ENCODE assay signal across 8 cellular contexts in the genomic region with DNA sequence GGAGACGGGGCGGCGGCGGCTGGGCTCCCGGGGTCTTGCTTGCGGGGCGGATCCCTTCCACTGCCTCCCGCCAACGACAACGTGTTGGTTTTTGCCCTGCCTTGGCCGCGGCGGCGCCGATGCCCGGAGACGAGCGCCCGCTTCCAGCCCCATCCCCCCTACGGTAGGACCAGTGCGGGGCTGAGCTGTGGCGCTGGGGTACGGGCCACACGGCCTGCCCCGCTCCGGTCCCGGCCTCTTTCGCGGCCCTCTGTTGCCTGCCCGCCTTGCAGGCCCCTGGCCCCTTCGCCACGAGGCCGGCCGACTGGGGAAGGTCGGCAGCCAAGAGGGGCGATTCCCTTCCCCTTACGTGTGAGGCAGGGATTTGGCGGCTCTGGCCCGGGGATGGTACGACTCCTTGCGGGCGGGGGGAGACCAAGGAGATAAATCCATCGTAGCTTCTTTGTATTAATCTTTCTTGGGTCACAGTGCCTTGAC. TPM values are rescaled to one million over a fixed set of nuclear protein-coding genes. Genes with fewer than 3 reads are reported as not detected.
A peak's percentile ranks its signal among the peaks of the same experiment; 100 is the strongest.
DNase-seq lines count a peak whose midpoint lies in the region; ATAC-seq and TF ChIP-seq lines count a peak whose summit lies in the region.

No MANE protein-coding gene starts in this region.

- H3K4ac ChIP-seq in IMR-90 (ENCODE audit: low read depth, low read length): peak overlapping the region; percentile 6

- H3K9ac ChIP-seq in DND-41 (ENCODE audit: low read depth, low read length) (peak overlapping the region; percentile 98), IMR-90 (ENCODE audit: low read depth, low read length) (peak overlapping the region; percentile 94), endocrine pancreas (ENCODE audit: control insufficient read depth, insufficient read depth, low read length) (peak overlapping the region; percentile 91)

- POLR2A ChIA-PET in IMR-90 (lab: Charles Lee; ENCODE audit: unreplicated experiment): no interaction called here

- peak overlapping the region; percentile 89 for H3K27ac Mint-ChIP-seq in activated CD4-positive, alpha-beta T cell treated with anti-CD3 and anti-CD28 coated beads, Interleukin-2, amount 10 ng/mL, durations not matched to agents 24 days and 14 days

- H3K36me3 ChIP-seq in DND-41 (ENCODE audit: insufficient read depth, low read length) (peaks cover 37% of the 10 kb centered on the region), IMR-90 (ENCODE audit: control insufficient read depth, insufficient read depth, low read length) (peaks cover 7% of the 10 kb centered on the region; the same call in 1 of the 2 replicates), endocrine pancreas (ENCODE audit: control insufficient read depth, insufficient read depth, low read length) (no peaks in the 10 kb centered on the region), mesodermal cell (ENCODE audit: control insufficient read depth, insufficient read depth, low read length) (peaks cover 40% of the 10 kb centered on the region)

- peak; percentile 66; the same call in 1 of the 2 replicates for TF ChIP-seq POLR2A in IMR-90 (IDR thresholded peaks at IDR 0.05; ENCODE audit: low read depth, low read length)

- H3K27ac ChIP-seq in DND-41 (ENCODE audit: low read length) (peak overlapping the region; percentile 88), IMR-90 (ENCODE audit: insufficient read depth, low read length) (peak overlapping the region; percentile 89), mesodermal cell (ENCODE audit: low read depth, low read length, severe bottlenecking) (peak overlapping the region; percentile 94)

- H4K20me1 ChIP-seq in DND-41 (ENCODE audit: insufficient read depth, low read length) (peaks cover 49% of the 10 kb centered on the region), IMR-90 (ENCODE audit: insufficient read depth, low read length) (peaks cover 49% of the 10 kb centered on the region)

- in situ Hi-C loops in IMR-90 (cut with MboI; ENCODE audit: low sequenced_read_pairs): loop anchor here (5.0 kb wide), 1 partner anchor 97 kb away; no protein-coding TSS in a partner anchor

- no peaks in the 10 kb centered on the region for H3K9me3 ChIP-seq in DND-41 (ENCODE audit: insufficient read depth, low read length, severe bottlenecking)
- no peaks in the 10 kb centered on the region for H3K9me3 ChIP-seq in IMR-90 (ENCODE audit: control insufficient read depth, insufficient read depth, low read length)
- H3K9me3 ChIP-seq in endocrine pancreas (ENCODE audit: control insufficient read depth, low read length): no peaks in the 10 kb centered on the region
- no peaks in the 10 kb centered on the region for H3K9me3 ChIP-seq in mesodermal cell (ENCODE audit: control insufficient read depth, low read length)

- peak overlapping the region; percentile 91 for H3K4me3 Mint-ChIP-seq in activated CD4-positive, alpha-beta T cell treated with anti-CD3 and anti-CD28 coated beads, Interleukin-2, amount 10 ng/mL, durations not matched to agents 24 days and 14 days

- intact Hi-C loops in IMR-90 (cut with micrococcal nuclease): loop anchor here (2.0 to 5.0 kb wide), 2 partner anchors 97 to 308 kb away; no protein-coding TSS in a partner anchor
- intact Hi-C loops in activated CD4-positive, alpha-beta T cell treated with anti-CD3 and anti-CD28 coated beads, Interleukin-2, amount 10 ng/mL, durations not matched to agents 24 days and 14 days (cut with micrococcal nuclease): loop anchor here (1.0 to 2.0 kb wide), 5 partner anchors 9 to 106 kb away; partner anchors contain the start of genes LIMK1 and RFC2

- H3K9me1 ChIP-seq in IMR-90 (ENCODE audit: insufficient read depth, low read length): peaks cover 14% of the 10 kb centered on the region

- peak overlapping the region; percentile 78 for H2BK5ac ChIP-seq in IMR-90 (ENCODE audit: low read depth, low read length, poor library complexity, severe bottlenecking)

- DNase-seq in DND-41: peak; percentile 51
- DNase-seq in IMR-90: peak; percentile 51
- DNase-seq in activated CD4-positive, alpha-beta T cell treated with anti-CD3 and anti-CD28 coated beads, Interleukin-2, amount 10 ng/mL, durations not matched to agents 24 days and 14 days: peak; percentile 83
- DNase-seq in stimulated activated naive CD4-positive, alpha-beta T cell treated with Interleukin-2 at 50 U/mL for 16 hours (lab: John Stamatoyannopoulos, UW): peak; percentile 34
- DNase-seq in NCI-H1436 treated with DMSO at 0.1 percent for 48 hours (lab: John Stamatoyannopoulos, UW): no peak

- peak overlapping the region; percentile 69 for H4K5ac ChIP-seq in IMR-90 (ENCODE audit: low read depth, low read length)

- H3K36me3 Mint-ChIP-seq in activated CD4-positive, alpha-beta T cell treated with anti-CD3 and anti-CD28 coated beads, Interleukin-2, amount 10 ng/mL, durations not matched to agents 24 days and 14 days (ENCODE audit: low read depth): peaks cover 27% of the 10 kb centered on the region

- peak overlapping the region; percentile 82 for H2AK5ac ChIP-seq in IMR-90 (ENCODE audit: low read depth, low read length)

- H3K4me1 ChIP-seq in DND-41 (ENCODE audit: insufficient read depth, low read length) (peaks cover 52% of the 10 kb centered on the region), IMR-90 (ENCODE audit: control insufficient read depth, insufficient read depth, low read length) (peaks cover 9% of the 10 kb centered on the region), endocrine pancreas (ENCODE audit: control insufficient read depth, insufficient read depth, low read length) (peaks cover 20% of the 10 kb centered on the region), mesodermal cell (ENCODE audit: control insufficient read depth, insufficient read depth, low read length, poor library complexity, severe bottlenecking) (peaks cover 27% of the 10 kb centered on the region)

- peak; percentile 57 for ATAC-seq in DND-41 (ENCODE audit: insufficient read depth, low read depth)
- peak; percentile 33 for ATAC-seq in GM21515 (IDR thresholded peaks at IDR 0.05; ENCODE audit: unreplicated experiment)
- ATAC-seq in IMR-90 (ENCODE audit: low read depth): peak; percentile 43

- H3K56ac ChIP-seq in IMR-90 (ENCODE audit: extremely low read depth, insufficient read depth, low read length): peak overlapping the region; percentile 40

- H3K79me1 ChIP-seq in IMR-90 (ENCODE audit: low read depth in 1 of 2, low read length in 2 of 2): peaks cover 2 to 24% of the 10 kb centered on the region in 2 experiments; a peak in 3 of 4 replicates

- no peaks in the 10 kb centered on the region for H3K9me3 Mint-ChIP-seq in activated CD4-positive, alpha-beta T cell treated with anti-CD3 and anti-CD28 coated beads, Interleukin-2, amount 10 ng/mL, durations not matched to agents 24 days and 14 days

- H2AFZ ChIP-seq in DND-41 (ENCODE audit: low read depth, low read length) (peak overlapping the region; percentile 92), IMR-90 (replicated peaks; ENCODE audit: low read length, poor library complexity) (peak overlapping the region; percentile 98)

- TF ChIP-seq CTCF in DND-41 (IDR thresholded peaks at IDR 0.05; ENCODE audit: borderline replicate concordance, extremely low read depth, low read length, poor library complexity, severe bottlenecking) (peak; percentile 18), IMR-90 (conservative IDR thresholded peaks at IDR 0.05; ENCODE audit: low read depth, low read length) (no peak)

- peak overlapping the region; percentile 41 for H4K91ac ChIP-seq in IMR-90 (ENCODE audit: insufficient read depth, low read depth, low read length)

- peak overlapping the region; percentile 64 to 85 for H3K4me3 ChIP-seq in DND-41 (ENCODE audit: low read depth in 1 of 2, low read length in 2 of 2)
- peak overlapping the region; percentile 92 for H3K4me3 ChIP-seq in IMR-90 (ENCODE audit: insufficient read depth, low read depth, low read length)
- peak overlapping the region; percentile 81 for H3K4me3 ChIP-seq in endocrine pancreas (ENCODE audit: control insufficient read depth, insufficient read depth, low read length)
- peak overlapping the region; percentile 94 for H3K4me3 ChIP-seq in mesodermal cell (ENCODE audit: extremely low read depth, insufficient read depth, low read length, poor library complexity, severe bottlenecking)

- H3K4me1 Mint-ChIP-seq in activated CD4-positive, alpha-beta T cell treated with anti-CD3 and anti-CD28 coated beads, Interleukin-2, amount 10 ng/mL, durations not matched to agents 24 days and 14 days: peaks cover 40% of the 10 kb centered on the region

- H3K79me2 ChIP-seq in DND-41 (ENCODE audit: insufficient read depth, low read length): peaks cover 64% of the 10 kb centered on the region

- H3K14ac ChIP-seq in IMR-90 (replicated peaks; ENCODE audit: low read depth, low read length): peak overlapping the region; percentile 86

- no peak overlapping the region for H2BK15ac ChIP-seq in IMR-90 (ENCODE audit: low read depth, low read length)

- H4K8ac ChIP-seq in IMR-90 (ENCODE audit: low read depth in 2 of 2, low read length in 2 of 2): peak overlapping the region; percentile 51 to 72; a peak in 2 of 4 replicates

- no peaks in the 10 kb centered on the region for H3K27me3 Mint-ChIP-seq in activated CD4-positive, alpha-beta T cell treated with anti-CD3 and anti-CD28 coated beads, Interleukin-2, amount 10 ng/mL, durations not matched to agents 24 days and 14 days

- WGBS in IMR-90 (ENCODE audit: extremely low coverage in 2 of 2, insufficient read length in 1 of 2), 2 experiments: 0% methylated on average over 4 of the region's 43 CpGs; no CpG with 5 or more reads in 1 of the 2 experiments
- WGBS in mesodermal cell (ENCODE audit: insufficient coverage in 2 of 2), 2 experiments: 0% methylated on average over 33 to 42 of the region's 43 CpGs

- dilution Hi-C loops in IMR-90 (cut with HindIII; ENCODE audit: low sequenced_read_pairs, unreplicated experiment): no loop called here

- H3K4me2 ChIP-seq in DND-41 (ENCODE audit: insufficient read depth, low read length) (peak overlapping the region; percentile 94), IMR-90 (ENCODE audit: low read depth, low read length) (peak overlapping the region; percentile 99)

- H3K18ac ChIP-seq in IMR-90 (ENCODE audit: low read depth, low read length): peak overlapping the region; percentile 44

- CTCF ChIA-PET in IMR-90 (lab: Yijun Ruan, JAX): interaction anchor here (0.8 to 1.2 kb wide), 3 partner anchors 12 to 107 kb away, joined by 4 to 5 read pairs (median 4); no protein-coding TSS in a partner anchor

- peak overlapping the region; percentile 94 for H2AK9ac ChIP-seq in IMR-90 (replicated peaks; ENCODE audit: low read depth, low read length, poor library complexity)

- no peak overlapping the region for H2BK120ac ChIP-seq in IMR-90 (ENCODE audit: low read depth, low read length)

- peak overlapping the region; percentile 86 for H3K23ac ChIP-seq in IMR-90 (ENCODE audit: low read depth, low read length)

- H2BK20ac ChIP-seq in IMR-90 (ENCODE audit: low read depth, low read length): no peak overlapping the region

- no peak for TF ChIP-seq RAD21 in IMR-90 (IDR thresholded peaks at IDR 0.05; ENCODE audit: low read length)

- no peaks in the 10 kb centered on the region for H3K27me3 ChIP-seq in DND-41 (ENCODE audit: insufficient read depth, low read length, poor library complexity)
- H3K27me3 ChIP-seq in IMR-90 (ENCODE audit: control insufficient read depth, insufficient read depth, low read length): no peaks in the 10 kb centered on the region
- no peaks in the 10 kb centered on the region for H3K27me3 ChIP-seq in endocrine pancreas (ENCODE audit: control insufficient read depth, insufficient read depth, low read length)

- BruUV-seq in IMR-90 (replicated peaks; lab: Mats Ljungman, UMichigan): no TSS peak

RNA-seq across cellular contexts. Expression of gene EIF4H, which starts 0.5 kb away (rescaled TPM):
- total RNA-seq in IMR-90 (2012; rRNA removed): 241 and 269 TPM in 2 replicates
- 292 and 321 TPM in 2 replicates for polyA plus RNA-seq in IMR-90 (2012; rRNA removed)
- polyA plus RNA-seq in IMR-90 (2012; cell fraction: cytosol; rRNA removed): 244 and 296 TPM in 2 replicates
- polyA plus RNA-seq in IMR-90 (2012; cell fraction: nucleus; rRNA removed; ENCODE audit: low replicate concordance): 160 and 211 TPM in 2 replicates
- 384 and 389 TPM in 2 replicates for total RNA-seq in activated CD4-positive, alpha-beta T cell treated with anti-CD3 and anti-CD28 coated beads, Interleukin-2, amount 10 ng/mL, durations not matched to agents 24 days and 14 days
- 303 TPM for polyA plus RNA-seq in mesodermal cell (2013, experiment 1 of 2)
- 289 TPM for polyA plus RNA-seq in mesodermal cell (2013, experiment 2 of 2)

RNA-seq across cellular contexts. Expression of gene LAT2, which starts 35.2 kb away (rescaled TPM):
- under 0.01 and 0.36 TPM in 2 replicates for total RNA-seq in IMR-90 (2012; rRNA removed)
- 0.50 and 0.77 TPM in 2 replicates for polyA plus RNA-seq in IMR-90 (2012; rRNA removed)
- polyA plus RNA-seq in IMR-90 (2012; cell fraction: cytosol; rRNA removed): 0.41 and 0.60 TPM in 2 replicates
- polyA plus RNA-seq in IMR-90 (2012; cell fraction: nucleus; rRNA removed; ENCODE audit: low replicate concordance): 3.3 and 4.1 TPM in 2 replicates
- 13.8 and 16.9 TPM in 2 replicates for total RNA-seq in activated CD4-positive, alpha-beta T cell treated with anti-CD3 and anti-CD28 coated beads, Interleukin-2, amount 10 ng/mL, durations not matched to agents 24 days and 14 days
- 0.37 TPM for polyA plus RNA-seq in mesodermal cell (2013, experiment 1 of 2)
- 0.15 TPM for polyA plus RNA-seq in mesodermal cell (2013, experiment 2 of 2)

Comparison
In these comparisons a context has a peak if more than half of its experiments do, and no peak if none do; other contexts are left out.
1. RNA of gene LAT2, which starts 35.2 kb away (total RNA-seq): 13.8 to 16.9 TPM in activated CD4-positive, alpha-beta T cell treated with anti-CD3 and anti-CD28 coated beads, Interleukin-2, amount 10 ng/mL, durations not matched to agents 24 days and 14 days; under 0.01 to 0.36 TPM in IMR-90; every median in the first group is over 10 times any median in the second.
2. Peak in every context shown above with its lines, with median percentiles within 50 percentile points of each other: ATAC-seq, H3K27ac ChIP-seq, H3K4me3 ChIP-seq and H3K9ac ChIP-seq.